ENCODE assay signal across 9 cellular contexts in the genomic region with DNA sequence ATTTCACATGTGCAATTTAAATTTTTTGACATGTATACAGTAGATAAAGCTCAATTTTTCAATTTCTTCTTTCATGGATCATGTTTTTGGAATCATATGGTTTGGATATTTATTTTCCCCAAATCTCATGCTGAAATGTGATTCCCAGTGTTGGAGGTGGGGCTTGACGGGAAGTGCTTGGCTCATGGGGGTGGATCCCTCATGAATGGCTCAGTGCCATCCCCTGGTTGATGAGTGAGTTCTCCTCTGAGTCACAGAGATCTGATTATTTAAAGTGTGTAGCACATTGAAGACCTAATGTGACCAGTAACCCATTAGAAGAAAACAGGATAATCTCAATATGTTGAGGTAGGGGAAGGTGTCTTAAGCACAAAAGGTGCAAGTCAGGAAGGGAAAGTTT. TPM values are rescaled to one million over a fixed set of nuclear protein-coding genes. Genes with fewer than 3 reads are reported as not detected.
A peak's percentile ranks its signal among the peaks of the same experiment; 100 is the strongest.
DNase-seq lines count a peak whose midpoint lies in the region; ATAC-seq, FAIRE-seq and TF ChIP-seq lines count a peak whose summit lies in the region.
"Had no signal": no experiment of that assay in that cellular context is flagged by ENCODE, and none has a peak within 500 bp of the region (broad histone marks: within the 10 kb centered on the region; RNA-seq: fewer than 3 reads in every experiment).

No MANE protein-coding gene starts in this region.

- peaks cover 0 to 56% (median 14%) of the 10 kb centered on the region in 3 donors for H3K4me1 ChIP-seq in esophagus squamous epithelium
- H3K4me1 ChIP-seq in muscle layer of colon (ENCODE audit: insufficient read depth, low read length): peaks cover 20% of the 10 kb centered on the region

- DNase-seq in Caki2 (ENCODE audit: low read depth): peak; percentile 70
- DNase-seq in RCC 7860 (ENCODE audit: low spot score): peak; percentile 60
- no peak for DNase-seq in esophagus squamous epithelium (lab: John Stamatoyannopoulos, UW)
- no peak for DNase-seq in stimulated activated CD4-positive, alpha-beta T cell treated with anti-CD3 and anti-CD28 coated beads, Interleukin-1b, Interleukin-23, amount 100 ng/mL, for 48 hours
- no peak for DNase-seq in activated CD4-positive, alpha-beta T cell treated with anti-CD3 and anti-CD28 coated beads, Interleukin-2, amount 50 U/mL, for 1 hour

- intact Hi-C loops in esophagus squamous epithelium (cut with DNase I): no loop called here

- ATAC-seq in GM19035 (IDR thresholded peaks at IDR 0.05; ENCODE audit: unreplicated experiment): no peak
- ATAC-seq in GM21367 (IDR thresholded peaks at IDR 0.05; ENCODE audit: unreplicated experiment): no peak

- WGBS in esophagus squamous epithelium, 2 donors: 0 to 45% methylated on average over 1 of the region's 1 CpG

- H3K27me3 ChIP-seq in esophagus squamous epithelium (no peaks in the 10 kb centered on the region), muscle layer of colon (ENCODE audit: control insufficient read depth in 1 of 2, insufficient read depth in 2 of 2, low read length in 2 of 2) (no peaks in the 10 kb centered on the region)

- FAIRE-seq in RCC 7860 (lab: Jason Lieb, UNC): peak; percentile 91
- FAIRE-seq: frontal cortex had no signal

- no peak for TF ChIP-seq POLR2A in esophagus squamous epithelium (IDR thresholded peaks at IDR 0.05)

- H3K36me3 ChIP-seq in esophagus squamous epithelium (no peaks in the 10 kb centered on the region), muscle layer of colon (ENCODE audit: insufficient read depth, low read length) (no peaks in the 10 kb centered on the region)

- in situ Hi-C loops in Caki2 (cut with HindIII; ENCODE audit: low pct_unique_long_range_greater_than_20kb, low sequenced_read_pairs): no loop called here

- H3K27ac ChIP-seq in esophagus squamous epithelium (peak overlapping the region; percentile 77 to 93 (median 90)), muscle layer of colon (ENCODE audit: low read depth, low read length) (peak overlapping the region; percentile 75)

- no peak for TF ChIP-seq CTCF in esophagus squamous epithelium (IDR thresholded peaks at IDR 0.05)

- H3K9me3 ChIP-seq in esophagus squamous epithelium: no peaks in the 10 kb centered on the region
- H3K9me3 ChIP-seq in muscle layer of colon (ENCODE audit: low read length): no peaks in the 10 kb centered on the region

- no peak overlapping the region for H3K9ac ChIP-seq in muscle layer of colon (ENCODE audit: low read length)

- H3K4me3 ChIP-seq in esophagus squamous epithelium: peak overlapping the region; percentile 22 to 66 (median 46)
- H3K4me3 ChIP-seq in muscle layer of colon (ENCODE audit: low read depth in 1 of 2, low read length in 2 of 2): peak overlapping the region; percentile 10 to 67

RNA-seq across cellular contexts. Expression of a gene that starts 9.1 kb away (rescaled TPM):
- 12.4 and 19.2 TPM in 2 replicates for total RNA-seq in Caki2 (2014; rRNA removed; shearing (Covaris generic); ENCODE audit: low replicate concordance)
- 100 to 1,000 TPM in 2 of 4 donors, 10 to 100 TPM in 2; 46.1 to 154 (median 96.9) TPM for total RNA-seq in esophagus squamous epithelium

Comparison
In these comparisons a context has a peak if more than half of its experiments do, and no peak if none do; other contexts are left out.
1. DNase-seq: peak in Caki2 (single experiment) and RCC 7860 (single experiment); none in esophagus squamous epithelium (single experiment), stimulated activated CD4-positive, alpha-beta T cell treated with anti-CD3 and anti-CD28 coated beads, Interleukin-1b, Interleukin-23, amount 100 ng/mL, for 48 hours (single experiment) and activated CD4-positive, alpha-beta T cell treated with anti-CD3 and anti-CD28 coated beads, Interleukin-2, amount 50 U/mL, for 1 hour (single experiment).